Comparison of ENCODE assay signal across 8 cellular contexts in genomic region chr2:64454316-64455030, GRCh38. TPM values are rescaled to one million over a fixed set of nuclear protein-coding genes. Genes with fewer than 3 reads are reported as not detected.
A peak's percentile ranks its signal among the peaks of the same experiment; 100 is the strongest.
DNase-seq lines count a peak whose midpoint lies in the region; ATAC-seq and TF ChIP-seq lines count a peak whose summit lies in the region.

No MANE protein-coding gene starts in this region.

- no peak for TF ChIP-seq CTCF in Peyer's patch (IDR thresholded peaks at IDR 0.05)
- TF ChIP-seq CTCF in neural progenitor cell (IDR thresholded peaks at IDR 0.05): no peak

- H4K20me1 ChIP-seq in neural progenitor cell (ENCODE audit: low read depth): no peaks in the 10 kb centered on the region

- peaks cover 2% of the 10 kb centered on the region for H3K27me3 Mint-ChIP-seq in neural progenitor cell (ENCODE audit: insufficient read depth, low read depth)

- H3K27me3 ChIP-seq in Peyer's patch: no peaks in the 10 kb centered on the region
- no peaks in the 10 kb centered on the region for H3K27me3 ChIP-seq in neural progenitor cell
- peaks cover 11% of the 10 kb centered on the region for H3K27me3 ChIP-seq in thymus (ENCODE audit: control insufficient read depth, insufficient read depth)

- H3K4me1 ChIP-seq in Peyer's patch (peaks cover 0 to 6% (median 0%) of the 10 kb centered on the region in 4 donors), neural progenitor cell (peaks cover 28% of the 10 kb centered on the region), thymus (ENCODE audit: control insufficient read depth, insufficient read depth, low read length) (peaks cover 3% of the 10 kb centered on the region)

- H3K4me3 Mint-ChIP-seq in neural progenitor cell: peak overlapping the region; percentile 97

- WGBS in thymus: 5% methylated on average over 96 of the region's 96 CpGs

- H3K9me3 ChIP-seq in Peyer's patch (no peaks in the 10 kb centered on the region), neural progenitor cell (ENCODE audit: low read depth) (no peaks in the 10 kb centered on the region), thymus (ENCODE audit: control insufficient read depth) (no peaks in the 10 kb centered on the region)

- peak overlapping the region; percentile 75 to 98 (median 91) for H3K4me3 ChIP-seq in Peyer's patch
- peak overlapping the region; percentile 97 for H3K4me3 ChIP-seq in neural progenitor cell
- peak overlapping the region; percentile 83 for H3K4me3 ChIP-seq in thymus (ENCODE audit: low read length)

- H3K79me2 ChIP-seq in neural progenitor cell (ENCODE audit: low read depth): peaks cover 7% of the 10 kb centered on the region

- peak overlapping the region; percentile 79 for H3K9ac ChIP-seq in neural progenitor cell

- peaks cover 35% of the 10 kb centered on the region for H3K4me1 Mint-ChIP-seq in neural progenitor cell

- DNase-seq in AG08395 (ENCODE audit: low spot score) (peak; percentile 54), Peyer's patch (peak in 2 of 3 donors; percentile 43 to 67), foreskin melanocyte (peak; percentile 4), neural progenitor cell (ENCODE audit: low spot score) (peak; percentile 83)
- DNase-seq in activated naive CD4-positive, alpha-beta T cell (lab: John Stamatoyannopoulos, UW): peak in 3 of 4 experiments; percentile 10 to 38 (median 11)

- peak overlapping the region; percentile 99 for H3K27ac Mint-ChIP-seq in neural progenitor cell

- no peak for TF ChIP-seq POLR2A in Peyer's patch (IDR thresholded peaks at IDR 0.05)

- H2AFZ ChIP-seq in neural progenitor cell (replicated peaks): peak overlapping the region; percentile 88

- H3K36me3 Mint-ChIP-seq in neural progenitor cell: peaks cover 22% of the 10 kb centered on the region

- no peaks in the 10 kb centered on the region for H3K9me3 Mint-ChIP-seq in neural progenitor cell

- H3K27ac ChIP-seq in Peyer's patch: peak overlapping the region; percentile 86 to 97 (median 93)
- peak overlapping the region; percentile 93 for H3K27ac ChIP-seq in neural progenitor cell
- H3K27ac ChIP-seq in thymus (ENCODE audit: low read depth): peak overlapping the region; percentile 84

- H3K36me3 ChIP-seq in Peyer's patch (peaks cover 0 to 34% (median 0%) of the 10 kb centered on the region in 3 donors), neural progenitor cell (peaks cover 9% of the 10 kb centered on the region), thymus (ENCODE audit: control insufficient read depth, insufficient read depth) (no peaks in the 10 kb centered on the region)

- peak overlapping the region; percentile 98 for H3K4me2 ChIP-seq in neural progenitor cell

- ATAC-seq in GM18520 (IDR thresholded peaks at IDR 0.05; ENCODE audit: unreplicated experiment): peak; percentile 57
- peak; percentile 56 for ATAC-seq in HG03095 (IDR thresholded peaks at IDR 0.05; ENCODE audit: unreplicated experiment)

- H3F3A ChIP-seq in neural progenitor cell (ENCODE audit: low read depth): peaks cover 26% of the 10 kb centered on the region

RNA-seq across cellular contexts. Expression of gene LGALSL, which starts 0.5 kb away (rescaled TPM):
- total RNA-seq in Peyer's patch: 10 to 100 TPM; 17.8 to 56.1 (median 31.5) TPM
- 24.3 and 31.1 TPM in 2 replicates for total RNA-seq in neural progenitor cell (ENCODE audit: low replicate concordance)
- polyA plus RNA-seq in thymus: 12.8 TPM

Comparison
In these comparisons a context has a peak if more than half of its experiments do, and no peak if none do; other contexts are left out.
1. Peak in every context shown above with its lines: DNase-seq, ATAC-seq, H3K4me3 ChIP-seq and H3K27ac ChIP-seq.
2. DNase-seq: peak in every context shown above with its lines; median percentile 83 in neural progenitor cell; 55 in Peyer's patch; 54 in AG08395; 11 in activated naive CD4-positive, alpha-beta T cell; 4 in foreskin melanocyte.